ENCODE assay signal across 8 cellular contexts in genomic region chr11:134207538-134208239, GRCh38. TPM values are rescaled to one million over a fixed set of nuclear protein-coding genes. Genes with fewer than 3 reads are reported as not detected.
DNase-seq lines count a peak whose midpoint lies in the region; ATAC-seq, FAIRE-seq and TF ChIP-seq lines count a peak whose summit lies in the region.

No MANE protein-coding gene starts in this region.

- TF ChIP-seq RAD21 in K562 (CRISPR knock-in tag; conservative IDR thresholded peaks at IDR 0.05 in 1 of 2, IDR thresholded peaks at IDR 0.05 in 1 of 2) = peak; percentile 35 to 60

- no peaks in the 10 kb centered on the region for H3K4me1 ChIP-seq in K562 (replicated peaks in 1 of 2; ENCODE audit: control insufficient read depth in 2 of 2, insufficient read depth in 2 of 2, low read length in 2 of 2)
- H3K4me1 ChIP-seq in stomach = no peaks in the 10 kb centered on the region

- H3K27ac Mint-ChIP-seq in T-helper 17 cell (no peak overlapping the region), memory B cell (no peak overlapping the region)

- TF ChIP-seq EP300 in K562 (IDR thresholded peaks at IDR 0.05; ENCODE audit: low read length) (no peak), stomach (IDR thresholded peaks at IDR 0.05) (no peak)

- CTCF ChIA-PET in K562 (lab: Yijun Ruan, JAX; ENCODE audit: low intra/inter-chr PET ratio) = interaction anchor here (0.6 kb wide), 1 partner anchor 430 kb away, joined by 4 read pairs; no protein-coding TSS in a partner anchor

- no peak overlapping the region for H3K4me2 ChIP-seq in K562 (ENCODE audit: insufficient read depth, low read length)

- intact Hi-C loops in K562 (cut with micrococcal nuclease) (loop anchor here (2.0 kb wide), 2 partner anchors 37 to 45 kb away; partner anchors contain the start of genes ACAD8 and THYN1), stomach (cut with DNase I; ENCODE audit: low total_unique reads) (no loop called here)

- peak; percentile 25 for ATAC-seq in T-helper 17 cell
- peak; percentile 77 for ATAC-seq in K562
- no peak for ATAC-seq in memory B cell (ENCODE audit: low read depth)

- H3K36me3 Mint-ChIP-seq in T-helper 17 cell (ENCODE audit: low read depth) = peaks cover 15% of the 10 kb centered on the region
- H3K36me3 Mint-ChIP-seq in memory B cell = peaks cover 33% of the 10 kb centered on the region

- no peak for TF ChIP-seq POLR2A in K562 (conservative IDR thresholded peaks at IDR 0.05)
- no peak for TF ChIP-seq POLR2A in stomach (IDR thresholded peaks at IDR 0.05)

- 88% methylated on average over 14 of the region's 16 CpGs for WGBS in K562 (ENCODE audit: insufficient coverage, low coverage, missing lambda C conversion rate)
- 77 to 83% (median 81%) methylated on average over 16 of the region's 16 CpGs for WGBS in stomach, 5 donors

- no peaks in the 10 kb centered on the region for H4K20me1 ChIP-seq in K562 (replicated peaks; ENCODE audit: control insufficient read depth, insufficient read depth, low read length)

- no peaks in the 10 kb centered on the region for H3K9me1 ChIP-seq in K562 (ENCODE audit: control insufficient read depth, insufficient read depth, low read length)

- in situ Hi-C loops in K562 (cut with MboI) = no loop called here

- H3K4me3 Mint-ChIP-seq in T-helper 17 cell = no peak overlapping the region
- H3K4me3 Mint-ChIP-seq in memory B cell = no peak overlapping the region

- H3K79me2 ChIP-seq in K562 (ENCODE audit: control insufficient read depth, insufficient read depth, low read length) = peaks cover 13% of the 10 kb centered on the region

- H3K27me3 ChIP-seq in K562 (ENCODE audit: control insufficient read depth in 2 of 2, insufficient read depth in 2 of 2, low read length in 2 of 2) (no peaks in the 10 kb centered on the region), stomach (no peaks in the 10 kb centered on the region)

- TF ChIP-seq CTCF in K562 (IDR thresholded peaks at IDR 0.05 in 2 of 3, conservative IDR thresholded peaks at IDR 0.05 in 1 of 3; ENCODE audit: insufficient read depth in 2 of 3, low read depth in 1 of 3, low read length in 3 of 3) = peak; percentile 42 to 68 (median 45); a peak in 5 of 6 replicates
- TF ChIP-seq CTCF in stomach (IDR thresholded peaks at IDR 0.05) = peak in 5 of 7 experiments; percentile 40 to 83 (median 63)

- H3K36me3 ChIP-seq in K562 (ENCODE audit: control insufficient read depth, insufficient read depth, low read length) = peaks cover 97% of the 10 kb centered on the region
- H3K36me3 ChIP-seq in stomach = peaks cover 26 to 69% (median 64%) of the 10 kb centered on the region in 4 donors

- H3K4me1 Mint-ChIP-seq in T-helper 17 cell (peaks cover 7% of the 10 kb centered on the region), memory B cell (no peaks in the 10 kb centered on the region)

- no peaks in the 10 kb centered on the region for H3K9me3 Mint-ChIP-seq in memory B cell

- no peaks in the 10 kb centered on the region for H3K9me3 ChIP-seq in T-helper 17 cell (ENCODE audit: control insufficient read depth, low read length, poor library complexity, severe bottlenecking)
- no peaks in the 10 kb centered on the region for H3K9me3 ChIP-seq in K562 (replicated peaks; ENCODE audit: control insufficient read depth, insufficient read depth, low read depth, low read length)
- H3K9me3 ChIP-seq in stomach = no peaks in the 10 kb centered on the region

- H3K27ac ChIP-seq in K562 (ENCODE audit: extremely low read depth, low read depth, low read length) (no peak overlapping the region), stomach (no peak overlapping the region)

- no TSS peak for BruUV-seq in K562 (replicated peaks; lab: Mats Ljungman, UMichigan)

- FAIRE-seq in K562 (lab: Jason Lieb, UNC) = no peak

- no peak overlapping the region for H3K4me3 ChIP-seq in K562
- H3K4me3 ChIP-seq in stomach = no peak overlapping the region

- H3K9ac ChIP-seq in K562 (ENCODE audit: insufficient read depth in 1 of 2, low read depth in 2 of 2, low read length in 2 of 2) = no peak overlapping the region

- no peak overlapping the region for H2AFZ ChIP-seq in K562 (ENCODE audit: low read depth, low read length)

- POLR2A ChIA-PET in K562 (lab: Yijun Ruan, JAX) = no interaction called here

- DNase-seq in NCI-H1436 (lab: John Stamatoyannopoulos, UW) (peak; percentile 10), NCI-H1436 treated with DMSO at 0.1 percent for 48 hours (lab: John Stamatoyannopoulos, UW) (no peak), T-helper 17 cell (peak; percentile 33 to 52 (median 48)), K562 (ENCODE audit: extremely low read depth in 1 of 4, low spot score in 3 of 4) (peak in 1 of 4 experiments; percentile 55), memory B cell (ENCODE audit: low spot score in 2 of 2) (peak; percentile 53 to 58), stomach (peak; percentile 57), SKM-1 treated with dmso at 0.1 percent for 144 hours (lab: John Stamatoyannopoulos, UW; ENCODE audit: unreplicated experiment) (no peak), Ammon's horn (ENCODE audit: low spot score) (no peak)

- H3K27me3 Mint-ChIP-seq in T-helper 17 cell (no peaks in the 10 kb centered on the region), memory B cell (no peaks in the 10 kb centered on the region)

RNA-seq across cellular contexts. Expression of gene NCAPD3, which starts 16.1 kb away (rescaled TPM):
- total RNA-seq in T-helper 17 cell (10 to 100 TPM; 26.8 to 31.4 TPM), K562 (2014; rRNA removed) (44.7 and 63.0 TPM in 2 replicates), K562 (2014; rRNA removed; fragmentation: Illumina TruSeq; extraction: Trizol) (58.4 and 58.6 TPM in 2 replicates), K562 (2015; rRNA removed; fragmentation: Illumina TruSeq; extraction: Trizol) (59.1 and 61.1 TPM in 2 replicates), K562 (2021) (76.4 and 76.5 TPM in 2 replicates), stomach (10 to 100 TPM in 4 of 5 donors, 1 to 10 TPM in 1; 3.5 to 27.8 (median 19.2) TPM)
- 161 and 213 TPM in 2 replicates for total RNA-seq in K562 (2011; cell fraction: chromatin; rRNA removed; ENCODE audit: low replicate concordance)
- total RNA-seq in K562 (2011; cell fraction: nucleolus; rRNA removed) = 96.2 and 111 TPM in 2 replicates
- total RNA-seq in K562 (2011; cell fraction: nucleoplasm; rRNA removed) = 111 and 112 TPM in 2 replicates
- polyA plus RNA-seq in K562 (2011; rRNA removed) (50.8 and 80.6 TPM in 2 replicates), K562 (2014; fragmentation: Illumina TruSeq; extraction: Trizol) (60.4 and 68.3 TPM in 2 replicates), K562 (2014; fragmentation: Nextera tagmentation; extraction: Ambion mirVana) (10 to 100 TPM; 23.6 to 39.8 TPM), K562 (2014; rRNA removed) (57.8 and 61.7 TPM in 2 replicates), stomach (1 to 10 TPM; 3.3 to 6.4 (median 4.0) TPM)
- polyA plus RNA-seq in K562 (2011; cell fraction: cytosol; rRNA removed) = 45.0 and 66.4 TPM in 2 replicates
- 107 and 166 TPM in 2 replicates for polyA plus RNA-seq in K562 (2011; cell fraction: nucleus; rRNA removed)
- polyA plus RNA-seq in K562 (2012) = 43.1 and 54.7 TPM in 2 replicates
- polyA minus RNA-seq in K562 (2011; rRNA and poly(A)+ RNA removed) = 76.1 and 138 TPM in 2 replicates
- 39.0 and 61.6 TPM in 2 replicates for polyA minus RNA-seq in K562 (2011; cell fraction: cytosol; rRNA and poly(A)+ RNA removed)
- polyA minus RNA-seq in K562 (2011; cell fraction: nucleus; rRNA and poly(A)+ RNA removed) = 69.3 and 81.5 TPM in 2 replicates

RNA-seq across cellular contexts. Expression of gene VPS26B, which starts 16.8 kb away (rescaled TPM):
- total RNA-seq in T-helper 17 cell (10 to 100 TPM; 49.9 to 51.1 TPM), K562 (2014; rRNA removed) (25.0 and 33.0 TPM in 2 replicates), K562 (2014; rRNA removed; fragmentation: Illumina TruSeq; extraction: Trizol) (19.3 and 22.4 TPM in 2 replicates), K562 (2015; rRNA removed; fragmentation: Illumina TruSeq; extraction: Trizol) (26.8 and 27.4 TPM in 2 replicates), K562 (2021) (35.4 and 35.7 TPM in 2 replicates), stomach (10 to 100 TPM; 11.7 to 90.4 (median 28.5) TPM)
- 89.1 and 102 TPM in 2 replicates for total RNA-seq in K562 (2011; cell fraction: chromatin; rRNA removed; ENCODE audit: low replicate concordance)
- total RNA-seq in K562 (2011; cell fraction: nucleolus; rRNA removed) = 45.5 and 52.4 TPM in 2 replicates
- 66.4 and 92.1 TPM in 2 replicates for total RNA-seq in K562 (2011; cell fraction: nucleoplasm; rRNA removed)
- polyA plus RNA-seq in K562 (2011; rRNA removed) (31.1 and 43.3 TPM in 2 replicates), K562 (2014; fragmentation: Illumina TruSeq; extraction: Trizol) (34.5 and 34.8 TPM in 2 replicates), K562 (2014; fragmentation: Nextera tagmentation; extraction: Ambion mirVana) (1 to 10 TPM; 3.5 to 4.6 TPM), K562 (2014; rRNA removed) (26.2 and 27.5 TPM in 2 replicates), stomach (10 to 100 TPM; 15.6 to 19.7 (median 18.5) TPM)
- 24.6 and 33.1 TPM in 2 replicates for polyA plus RNA-seq in K562 (2011; cell fraction: cytosol; rRNA removed)
- 75.7 and 97.6 TPM in 2 replicates for polyA plus RNA-seq in K562 (2011; cell fraction: nucleus; rRNA removed)
- 29.7 and 43.3 TPM in 2 replicates for polyA plus RNA-seq in K562 (2012)
- 37.3 and 53.1 TPM in 2 replicates for polyA minus RNA-seq in K562 (2011; rRNA and poly(A)+ RNA removed)
- 16.9 and 28.7 TPM in 2 replicates for polyA minus RNA-seq in K562 (2011; cell fraction: cytosol; rRNA and poly(A)+ RNA removed)
- polyA minus RNA-seq in K562 (2011; cell fraction: nucleus; rRNA and poly(A)+ RNA removed) = 30.3 and 33.9 TPM in 2 replicates

RNA-seq across cellular contexts. Expression of gene THYN1, which starts 45.5 kb away (rescaled TPM):
- 10 to 100 TPM; 32.9 to 36.5 TPM for total RNA-seq in T-helper 17 cell
- total RNA-seq in K562 (2011; cell fraction: chromatin; rRNA removed; ENCODE audit: low replicate concordance) = 26.3 and 28.8 TPM in 2 replicates
- 18.2 and 18.9 TPM in 2 replicates for total RNA-seq in K562 (2011; cell fraction: nucleolus; rRNA removed)
- total RNA-seq in K562 (2011; cell fraction: nucleoplasm; rRNA removed) = 23.1 and 24.7 TPM in 2 replicates
- 68.3 and 79.8 TPM in 2 replicates for total RNA-seq in K562 (2014; rRNA removed)
- 104 and 113 TPM in 2 replicates for total RNA-seq in K562 (2014; rRNA removed; fragmentation: Illumina TruSeq; extraction: Trizol)
- 103 and 106 TPM in 2 replicates for total RNA-seq in K562 (2015; rRNA removed; fragmentation: Illumina TruSeq; extraction: Trizol)
- 54.9 and 56.2 TPM in 2 replicates for total RNA-seq in K562 (2021)
- 58.0 and 93.7 TPM in 2 replicates for polyA plus RNA-seq in K562 (2011; rRNA removed)
- 41.1 and 45.2 TPM in 2 replicates for polyA plus RNA-seq in K562 (2011; cell fraction: cytosol; rRNA removed)
- 59.7 and 73.2 TPM in 2 replicates for polyA plus RNA-seq in K562 (2011; cell fraction: nucleus; rRNA removed)
- polyA plus RNA-seq in K562 (2012) = 63.3 and 76.8 TPM in 2 replicates
- polyA plus RNA-seq in K562 (2014; fragmentation: Illumina TruSeq; extraction: Trizol) = 100 and 124 TPM in 2 replicates
- polyA plus RNA-seq in K562 (2014; fragmentation: Nextera tagmentation; extraction: Ambion mirVana) = 100 to 1,000 TPM; 229 to 279 TPM
- polyA plus RNA-seq in K562 (2014; rRNA removed) = 80.1 and 80.4 TPM in 2 replicates
- 64.3 and 99.7 TPM in 2 replicates for polyA minus RNA-seq in K562 (2011; rRNA and poly(A)+ RNA removed)
- polyA minus RNA-seq in K562 (2011; cell fraction: cytosol; rRNA and poly(A)+ RNA removed) = 26.5 and 40.5 TPM in 2 replicates
- polyA minus RNA-seq in K562 (2011; cell fraction: nucleus; rRNA and poly(A)+ RNA removed) = 13.3 and 25.0 TPM in 2 replicates
- total RNA-seq in stomach = 10 to 100 TPM in 4 of 5 donors, 1 to 10 TPM in 1; 4.6 to 56.2 (median 19.1) TPM
- 10 to 100 TPM; 42.0 to 62.1 (median 49.5) TPM for polyA plus RNA-seq in stomach

RNA-seq across cellular contexts. Expression of gene ACAD8, which starts 45.7 kb away (rescaled TPM):
- 10 to 100 TPM; 20.3 to 23.6 TPM for total RNA-seq in T-helper 17 cell
- 132 and 161 TPM in 2 replicates for total RNA-seq in K562 (2011; cell fraction: chromatin; rRNA removed; ENCODE audit: low replicate concordance)
- total RNA-seq in K562 (2011; cell fraction: nucleolus; rRNA removed) = 66.5 and 78.0 TPM in 2 replicates
- total RNA-seq in K562 (2011; cell fraction: nucleoplasm; rRNA removed) = 105 and 118 TPM in 2 replicates
- 17.7 and 22.5 TPM in 2 replicates for total RNA-seq in K562 (2014; rRNA removed)
- total RNA-seq in K562 (2014; rRNA removed; fragmentation: Illumina TruSeq; extraction: Trizol) = 19.6 and 20.1 TPM in 2 replicates
- total RNA-seq in K562 (2015; rRNA removed; fragmentation: Illumina TruSeq; extraction: Trizol) = 16.3 and 18.1 TPM in 2 replicates
- 20.2 and 23.5 TPM in 2 replicates for total RNA-seq in K562 (2021)
- polyA plus RNA-seq in K562 (2011; rRNA removed) = 21.1 and 31.6 TPM in 2 replicates
- 14.1 and 16.0 TPM in 2 replicates for polyA plus RNA-seq in K562 (2011; cell fraction: cytosol; rRNA removed)
- polyA plus RNA-seq in K562 (2011; cell fraction: nucleus; rRNA removed) = 118 and 168 TPM in 2 replicates
- 16.8 and 23.4 TPM in 2 replicates for polyA plus RNA-seq in K562 (2012)
- 17.8 and 20.7 TPM in 2 replicates for polyA plus RNA-seq in K562 (2014; fragmentation: Illumina TruSeq; extraction: Trizol)
- 10 to 100 TPM in 1 of 2 experiments, 1 to 10 TPM in 1; 6.5 to 11.5 TPM for polyA plus RNA-seq in K562 (2014; fragmentation: Nextera tagmentation; extraction: Ambion mirVana)
- 34.0 and 34.1 TPM in 2 replicates for polyA plus RNA-seq in K562 (2014; rRNA removed)
- 14.4 and 24.6 TPM in 2 replicates for polyA minus RNA-seq in K562 (2011; rRNA and poly(A)+ RNA removed)
- 5.9 and 9.4 TPM in 2 replicates for polyA minus RNA-seq in K562 (2011; cell fraction: cytosol; rRNA and poly(A)+ RNA removed)
- polyA minus RNA-seq in K562 (2011; cell fraction: nucleus; rRNA and poly(A)+ RNA removed) = 38.9 and 43.2 TPM in 2 replicates
- total RNA-seq in stomach = 10 to 100 TPM; 24.3 to 44.6 (median 29.7) TPM
- 10 to 100 TPM; 15.1 to 19.7 (median 18.6) TPM for polyA plus RNA-seq in stomach

Comparison
In these comparisons a context has a peak if more than half of its experiments do, and no peak if none do; other contexts are left out.
1. DNase-seq: peak in NCI-H1436 (single experiment), T-helper 17 cell (3 of 3), memory B cell (2 of 2) and stomach (single experiment); none in NCI-H1436 treated with DMSO at 0.1 percent for 48 hours (single experiment), SKM-1 treated with dmso at 0.1 percent for 144 hours (single experiment) and Ammon's horn (single experiment).